Comparison of ENCODE assay signal across 24 cellular contexts in genomic region chr22:40111451-40111850, GRCh38.
DNase-seq lines count a peak whose midpoint lies in the region; ATAC-seq lines count a peak whose summit lies in the region.
"Had no signal": no experiment of that assay in that cellular context is flagged by ENCODE, and none has a peak within 500 bp of the region (broad histone marks: within the 10 kb centered on the region; RNA-seq: fewer than 3 reads in every experiment).

No MANE protein-coding gene starts in this region.

- no peaks in the 10 kb centered on the region for H3K9me3 ChIP-seq in T-helper 17 cell (ENCODE audit: control insufficient read depth, low read length, poor library complexity, severe bottlenecking)
- H3K9me3 ChIP-seq: gastroesophageal sphincter, left lung, pancreas, right atrium auricular region, SK-N-SH, suprapubic skin, upper lobe of right lung had no signal

- no peak for ATAC-seq in stimulated activated naive CD8-positive, alpha-beta T cell treated with anti-CD3 and anti-CD28 coated beads, Interleukin-15, Interleukin-2, amounts not matched to agents 100 U/mL and 50 U/mL, for 24 hours
- ATAC-seq in T-helper 17 cell (no peak), naive B cell (ENCODE audit: low read depth in 2 of 2) (no peak)
- ATAC-seq: gastroesophageal sphincter, left lung, upper lobe of right lung had no signal

- DNase-seq in stimulated activated naive CD8-positive, alpha-beta T cell treated with anti-CD3 and anti-CD28 coated beads, Interleukin-15, Interleukin-2, amounts not matched to agents 100 U/mL and 50 U/mL, for 24 hours: no peak
- DNase-seq in T-helper 17 cell: no peak
- no peak for DNase-seq in naive B cell
- no peak for DNase-seq in NCI-H2081 treated with DMSO at 0.1 percent for 48 hours (lab: John Stamatoyannopoulos, UW)
- DNase-seq in NCI-H2081 (lab: John Stamatoyannopoulos, UW): no peak
- DNase-seq in glomerular visceral epithelial cell (ENCODE audit: extremely low spot score): no peak
- DNase-seq: activated CD4-positive, alpha-beta T cell treated with anti-CD3 and anti-CD28 coated beads for 4 hours; activated CD8-positive, alpha-beta memory T cell treated with anti-CD3 and anti-CD28 coated beads, Interleukin-2, amount 50 U/mL, for 4 hours; brain microvascular endothelial cell; Karpas-422; left lung; MV-4-11; NCI-H146; NCI-H446 treated with DMSO at 0.1 percent for 48 hours; SK-N-SH; stimulated activated CD4-positive, alpha-beta T cell treated with anti-CD3 and anti-CD28 coated beads, Interleukin-2, amount 100 ng/mL, for 24 hours; T-helper 2 cell; upper lobe of right lung had no signal

- H3K9me3 Mint-ChIP-seq in stimulated activated naive CD8-positive, alpha-beta T cell treated with anti-CD3 and anti-CD28 coated beads, Interleukin-15, Interleukin-2, amounts not matched to agents 100 ng/mL and 50 ng/mL, for 24 hours: no peaks in the 10 kb centered on the region
- peaks cover 0 to 2% (median 0%) of the 10 kb centered on the region in 7 donors for H3K9me3 Mint-ChIP-seq in naive B cell
- H3K9me3 Mint-ChIP-seq: activated T-helper 2 cell treated with anti-CD3 and anti-CD28 coated beads, Interferon-gamma antibody, Interleukin-2, Interleukin-4, amounts not matched to agents 10 μg/mL and 5 μg/mL and 100 μg/mL, durations not matched to agents 14 hours and 24 hours and 36 hours had no signal

- H3K4me3 Mint-ChIP-seq in stimulated activated naive CD8-positive, alpha-beta T cell treated with anti-CD3 and anti-CD28 coated beads, Interleukin-15, Interleukin-2, amounts not matched to agents 100 ng/mL and 50 ng/mL, for 24 hours: no peak overlapping the region
- H3K4me3 Mint-ChIP-seq in T-helper 17 cell: no peak overlapping the region
- H3K4me3 Mint-ChIP-seq in naive B cell: peak overlapping the region in 6 of 8 donors; percentile 10 to 77 (median 60)

- no peaks in the 10 kb centered on the region for H3K27me3 Mint-ChIP-seq in stimulated activated naive CD8-positive, alpha-beta T cell treated with anti-CD3 and anti-CD28 coated beads, Interleukin-15, Interleukin-2, amounts not matched to agents 100 ng/mL and 50 ng/mL, for 24 hours
- H3K27me3 Mint-ChIP-seq in T-helper 17 cell (no peaks in the 10 kb centered on the region), naive B cell (no peaks in the 10 kb centered on the region)

- peaks cover 88% of the 10 kb centered on the region for H3K4me1 Mint-ChIP-seq in stimulated activated naive CD8-positive, alpha-beta T cell treated with anti-CD3 and anti-CD28 coated beads, Interleukin-15, Interleukin-2, amounts not matched to agents 100 ng/mL and 50 ng/mL, for 24 hours (ENCODE audit: low read depth)
- H3K4me1 Mint-ChIP-seq in T-helper 17 cell (peaks cover 62% of the 10 kb centered on the region), naive B cell (peaks cover 74 to 91% (median 85%) of the 10 kb centered on the region in 3 donors)

- no peaks in the 10 kb centered on the region for H3K36me3 Mint-ChIP-seq in stimulated activated naive CD8-positive, alpha-beta T cell treated with anti-CD3 and anti-CD28 coated beads, Interleukin-15, Interleukin-2, amounts not matched to agents 100 ng/mL and 50 ng/mL, for 24 hours (ENCODE audit: low read depth)
- no peaks in the 10 kb centered on the region for H3K36me3 Mint-ChIP-seq in T-helper 17 cell (ENCODE audit: low read depth)
- no peaks in the 10 kb centered on the region for H3K36me3 Mint-ChIP-seq in naive B cell

- peak overlapping the region; percentile 6 for H3K27ac Mint-ChIP-seq in stimulated activated naive CD8-positive, alpha-beta T cell treated with anti-CD3 and anti-CD28 coated beads, Interleukin-15, Interleukin-2, amounts not matched to agents 100 ng/mL and 50 ng/mL, for 24 hours
- H3K27ac Mint-ChIP-seq in T-helper 17 cell (peak overlapping the region; percentile 86), naive B cell (peak overlapping the region in 4 of 6 donors; percentile 85 to 91 (median 90))
- H3K27ac Mint-ChIP-seq: activated T-helper 2 cell treated with anti-CD3 and anti-CD28 coated beads, Interferon-gamma antibody, Interleukin-2, Interleukin-4, amounts not matched to agents 10 μg/mL and 5 μg/mL and 100 μg/mL, durations not matched to agents 14 hours and 24 hours and 36 hours had no signal

Comparison
In these comparisons a context has a peak if more than half of its experiments do, and no peak if none do; other contexts are left out.
1. H3K27ac Mint-ChIP-seq: peak in every context shown above with its lines; median percentile 90 in naive B cell; 86 in T-helper 17 cell; 6 in stimulated activated naive CD8-positive, alpha-beta T cell treated with anti-CD3 and anti-CD28 coated beads, Interleukin-15, Interleukin-2, amounts not matched to agents 100 ng/mL and 50 ng/mL, for 24 hours.
2. H3K4me3 Mint-ChIP-seq: peak in naive B cell (6 of 8); none in stimulated activated naive CD8-positive, alpha-beta T cell treated with anti-CD3 and anti-CD28 coated beads, Interleukin-15, Interleukin-2, amounts not matched to agents 100 ng/mL and 50 ng/mL, for 24 hours (single experiment) and T-helper 17 cell (single experiment).